In genomic region chr10:73627300-73627699, GRCh38 we compare ENCODE assay signal across 18 cellular contexts. TPM values are rescaled to one million over a fixed set of nuclear protein-coding genes. Genes with fewer than 3 reads are reported as not detected.
DNase-seq lines count a peak whose midpoint lies in the region; ATAC-seq, FAIRE-seq and TF ChIP-seq lines count a peak whose summit lies in the region.
"Had no signal": no experiment of that assay in that cellular context is flagged by ENCODE, and none has a peak within 500 bp of the region (broad histone marks: within the 10 kb centered on the region; RNA-seq: fewer than 3 reads in every experiment).

No MANE protein-coding gene starts in this region.

- H3K27ac ChIP-seq in SK-N-SH (ENCODE audit: low read depth in 2 of 2, low read length in 1 of 2) = no peak overlapping the region
- H3K27ac ChIP-seq: coronary artery had no signal

- 0 out of 2 replicates have a peak overlapping the region, but pooled peaks have one; percentile 79 for H3K4me2 ChIP-seq in SK-N-SH

- TF ChIP-seq EP300 in SK-N-SH (IDR thresholded peaks at IDR 0.05; ENCODE audit: borderline replicate concordance in 1 of 2, low read depth in 1 of 2, low read length in 1 of 2) = no peak

- no peak for TF ChIP-seq RAD21 in SK-N-SH (IDR thresholded peaks at IDR 0.05; ENCODE audit: low read length)

- H3K27me3 Mint-ChIP-seq in activated CD8-positive, alpha-beta T cell treated with anti-CD3 and anti-CD28 coated beads for 36 hours = no peaks in the 10 kb centered on the region
- H3K27me3 Mint-ChIP-seq in nephron (ENCODE audit: low read depth) = no peaks in the 10 kb centered on the region

- H3K27me3 ChIP-seq in SK-N-SH (ENCODE audit: insufficient read depth) = no peaks in the 10 kb centered on the region

- H3F3A ChIP-seq in SK-N-SH (replicated peaks; ENCODE audit: insufficient read depth) = peaks cover 11% of the 10 kb centered on the region

- intact Hi-C loops in activated CD8-positive, alpha-beta T cell treated with anti-CD3 and anti-CD28 coated beads for 36 hours (cut with micrococcal nuclease) = no loop called here

- peaks cover 5% of the 10 kb centered on the region for H3K36me3 Mint-ChIP-seq in activated CD8-positive, alpha-beta T cell treated with anti-CD3 and anti-CD28 coated beads for 36 hours (ENCODE audit: low read depth)
- no peaks in the 10 kb centered on the region for H3K36me3 Mint-ChIP-seq in nephron (ENCODE audit: low read depth)

- WGBS in SK-N-SH (ENCODE audit: low lambda C conversion rate) = 92% methylated on average over 6 of the region's 6 CpGs

- no peak for DNase-seq in SK-N-SH
- peak; percentile 1 for DNase-seq in GM20000 (ENCODE audit: low spot score)
- DNase-seq in activated CD8-positive, alpha-beta T cell treated with anti-CD3 and anti-CD28 coated beads for 36 hours = no peak
- no peak for DNase-seq in H54 (ENCODE audit: insufficient read length, low spot score)
- DNase-seq in SK-N-DZ (ENCODE audit: low spot score) = no peak
- DNase-seq: activated CD8-positive, alpha-beta memory T cell treated with anti-CD3 and anti-CD28 coated beads for 24 hours; erythroblast; head of caudate nucleus; kidney glomerular epithelial cell; NCI-H1092 treated with DMSO at 0.1 percent for 48 hours; NCI-H345; OCI-M1 had no signal

- peaks cover 16% of the 10 kb centered on the region for H3K4me1 Mint-ChIP-seq in activated CD8-positive, alpha-beta T cell treated with anti-CD3 and anti-CD28 coated beads for 36 hours (ENCODE audit: low read depth)
- H3K4me1 Mint-ChIP-seq in nephron = peaks cover 23% of the 10 kb centered on the region

- TF ChIP-seq POLR2A in H54 (IDR thresholded peaks at IDR 0.05; ENCODE audit: low read depth, low read length) = no peak

- peaks cover 0 to 4% of the 10 kb centered on the region in 2 experiments; a peak in 3 of 4 replicates for H3K4me1 ChIP-seq in SK-N-SH (ENCODE audit: control insufficient read depth in 1 of 2, insufficient read depth in 2 of 2, low read depth in 1 of 2, low read length in 1 of 2)

- no peaks in the 10 kb centered on the region for H3K9me3 Mint-ChIP-seq in activated CD8-positive, alpha-beta T cell treated with anti-CD3 and anti-CD28 coated beads for 36 hours
- no peaks in the 10 kb centered on the region for H3K9me3 Mint-ChIP-seq in nephron

- H3K79me2 ChIP-seq in SK-N-SH (ENCODE audit: insufficient read depth) = peaks cover 32% of the 10 kb centered on the region

- H3K4me3 ChIP-seq in SK-N-SH (ENCODE audit: low read depth in 2 of 2, low read length in 1 of 2) = no peak overlapping the region

- H3K9ac ChIP-seq in SK-N-SH = no peak overlapping the region

- POLR2A ChIA-PET in SK-N-SH (lab: Yijun Ruan, JAX) = interaction anchor here (0.7 to 0.9 kb wide), 3 partner anchors 16 to 1599 kb away, joined by 3 read pairs; no protein-coding TSS in a partner anchor
- POLR2A ChIA-PET in activated CD8-positive, alpha-beta T cell treated with anti-CD3 and anti-CD28 coated beads for 36 hours (lab: Charles Lee) = interaction anchor here (0.6 to 1.3 kb wide), 3 partner anchors 130 to 375 kb away, joined by 3 to 5 read pairs (median 3); partner anchors contain the start of gene MRPS16

- TF ChIP-seq CTCF in SK-N-SH (IDR thresholded peaks at IDR 0.05) = no peak
- no peak for TF ChIP-seq CTCF in GM20000 (IDR thresholded peaks at IDR 0.05; ENCODE audit: extremely low read depth, missing control alignments)
- no peak for TF ChIP-seq CTCF in activated CD8-positive, alpha-beta T cell treated with anti-CD3 and anti-CD28 coated beads for 36 hours (IDR thresholded peaks at IDR 0.05)
- no peak for TF ChIP-seq CTCF in nephron (IDR thresholded peaks at IDR 0.05; ENCODE audit: unreplicated experiment in 3 of 3)

- H4K20me1 ChIP-seq in SK-N-SH (ENCODE audit: insufficient read depth) = no peaks in the 10 kb centered on the region

- CTCF ChIA-PET in SK-N-SH (lab: Yijun Ruan, JAX) = interaction anchor here (2.7 to 3.9 kb wide), 2 partner anchors 17 to 98 kb away, joined by 19 to 20 read pairs; no protein-coding TSS in a partner anchor
- CTCF ChIA-PET in activated CD8-positive, alpha-beta T cell treated with anti-CD3 and anti-CD28 coated beads for 36 hours (lab: Charles Lee) = interaction anchor here (0.9 to 3.2 kb wide), 4 partner anchors 17 to 97 kb away, joined by 3 to 17 read pairs (median 6); no protein-coding TSS in a partner anchor

- H3K4me3 Mint-ChIP-seq in activated CD8-positive, alpha-beta T cell treated with anti-CD3 and anti-CD28 coated beads for 36 hours = peak overlapping the region; percentile 93
- H3K4me3 Mint-ChIP-seq in nephron = peak overlapping the region; percentile 82 to 97 (median 95)

- no peak for FAIRE-seq in H54 (lab: Jason Lieb, UNC)

- no peaks in the 10 kb centered on the region for H3K36me3 ChIP-seq in SK-N-SH (replicated peaks in 1 of 2; ENCODE audit: control insufficient read depth in 1 of 2, insufficient read depth in 2 of 2, low read length in 1 of 2)

- H3K9me2 ChIP-seq in SK-N-SH = no peaks in the 10 kb centered on the region

- H2AFZ ChIP-seq in SK-N-SH (ENCODE audit: low read depth) = no peak overlapping the region

- H3K9me3 ChIP-seq in SK-N-SH = no peaks in the 10 kb centered on the region

- no peak for ATAC-seq in SK-N-SH treated with all-trans-retinoic acid at 6 μM for 48 hours
- ATAC-seq in activated CD8-positive, alpha-beta T cell treated with anti-CD3 and anti-CD28 coated beads for 36 hours = no peak
- ATAC-seq in GM21423 (IDR thresholded peaks at IDR 0.05; ENCODE audit: unreplicated experiment) = no peak

- peak overlapping the region; percentile 30 for H3K27ac Mint-ChIP-seq in activated CD8-positive, alpha-beta T cell treated with anti-CD3 and anti-CD28 coated beads for 36 hours
- peak overlapping the region; percentile 43 to 86 (median 78) for H3K27ac Mint-ChIP-seq in nephron

TF ChIP-seq in SK-N-SH, 30 proteins besides CTCF, POLR2A, EP300 and RAD21:
- no peak for TF ChIP-seq SMC3 (IDR thresholded peaks at IDR 0.05; ENCODE audit: low read depth, low read length)
TF ChIP-seq in SK-N-SH: peak in this region for 0.

TF ChIP-seq in SK-N-SH treated with all-trans-retinoic acid at 6 μM for 48 hours, 23 proteins besides CTCF, POLR2A, EP300 and RAD21 (continues in another document):
- no peak for TF ChIP-seq PPARA (CRISPR knock-in tag; IDR thresholded peaks at IDR 0.05; ENCODE audit: borderline replicate concordance)
- no peak for TF ChIP-seq ZNF8 (CRISPR knock-in tag; IDR thresholded peaks at IDR 0.05)
- TF ChIP-seq SNAI2 (CRISPR knock-in tag; IDR thresholded peaks at IDR 0.05) = no peak
- TF ChIP-seq ARNTL (CRISPR knock-in tag; IDR thresholded peaks at IDR 0.05; ENCODE audit: borderline replicate concordance, low read depth) = no peak
- TF ChIP-seq, protein P1, sequence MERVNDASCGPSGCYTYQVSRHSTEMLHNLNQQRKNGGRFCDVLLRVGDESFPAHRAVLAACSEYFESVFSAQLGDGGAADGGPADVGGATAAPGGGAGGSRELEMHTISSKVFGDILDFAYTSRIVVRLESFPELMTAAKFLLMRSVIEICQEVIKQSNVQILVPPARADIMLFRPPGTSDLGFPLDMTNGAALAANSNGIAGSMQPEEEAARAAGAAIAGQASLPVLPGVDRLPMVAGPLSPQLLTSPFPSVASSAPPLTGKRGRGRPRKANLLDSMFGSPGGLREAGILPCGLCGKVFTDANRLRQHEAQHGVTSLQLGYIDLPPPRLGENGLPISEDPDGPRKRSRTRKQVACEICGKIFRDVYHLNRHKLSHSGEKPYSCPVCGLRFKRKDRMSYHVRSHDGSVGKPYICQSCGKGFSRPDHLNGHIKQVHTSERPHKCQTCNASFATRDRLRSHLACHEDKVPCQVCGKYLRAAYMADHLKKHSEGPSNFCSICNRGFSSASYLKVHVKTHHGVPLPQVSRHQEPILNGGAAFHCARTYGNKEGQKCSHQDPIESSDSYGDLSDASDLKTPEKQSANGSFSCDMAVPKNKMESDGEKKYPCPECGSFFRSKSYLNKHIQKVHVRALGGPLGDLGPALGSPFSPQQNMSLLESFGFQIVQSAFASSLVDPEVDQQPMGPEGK (CRISPR knock-in tag; IDR thresholded peaks at IDR 0.05; ENCODE audit: borderline replicate concordance) = no peak
- no peak for TF ChIP-seq ZNF70 (CRISPR knock-in tag; IDR thresholded peaks at IDR 0.05)
- TF ChIP-seq CSRNP3 (CRISPR knock-in tag; IDR thresholded peaks at IDR 0.05) = no peak
- no peak for TF ChIP-seq ZFP30 (CRISPR knock-in tag; IDR thresholded peaks at IDR 0.05)
- no peak for TF ChIP-seq BACH2 (CRISPR knock-in tag; IDR thresholded peaks at IDR 0.05; ENCODE audit: borderline replicate concordance)
- no peak for TF ChIP-seq RARB (CRISPR knock-in tag; IDR thresholded peaks at IDR 0.05)

RNA-seq across cellular contexts. Expression of gene MYOZ1, which starts 14.0 kb away (rescaled TPM):
- 0.24 and 0.26 TPM in 2 replicates for polyA plus RNA-seq in SK-N-SH (2012; rRNA removed)
- polyA plus RNA-seq in SK-N-SH (2012; cell fraction: cytosol; rRNA removed) = 0.21 TPM in 2 replicates
- polyA plus RNA-seq in SK-N-SH (2012; cell fraction: nucleus; rRNA removed) = 0.07 and 0.08 TPM in 2 replicates
- total RNA-seq in activated CD8-positive, alpha-beta T cell treated with anti-CD3 and anti-CD28 coated beads for 36 hours = not detected
- 0.73 and 1.9 TPM in 2 replicates for polyA plus RNA-seq in SK-N-DZ (2014; cell fraction: cytosol; rRNA removed)
- polyA plus RNA-seq in SK-N-DZ (2014; cell fraction: nucleus; rRNA removed) = 0.15 and 0.83 TPM in 2 replicates
- total RNA-seq: A172, HT1080 had no signal

RNA-seq across cellular contexts. Expression of gene SYNPO2L, which starts 28.5 kb away (rescaled TPM):
- 0.05 TPM in 1 of 2 replicates, not detected in the other for polyA plus RNA-seq in SK-N-SH (2012; rRNA removed)
- polyA plus RNA-seq in SK-N-SH (2012; cell fraction: cytosol; rRNA removed) = under 0.01 TPM in 1 of 2 replicates, not detected in the other
- 0.06 and 0.31 TPM in 2 replicates for polyA plus RNA-seq in SK-N-SH (2012; cell fraction: nucleus; rRNA removed)
- total RNA-seq in activated CD8-positive, alpha-beta T cell treated with anti-CD3 and anti-CD28 coated beads for 36 hours = not detected
- not detected in 2 replicates for polyA plus RNA-seq in SK-N-DZ (2014; cell fraction: cytosol; rRNA removed)
- 0.03 and 0.12 TPM in 2 replicates for polyA plus RNA-seq in SK-N-DZ (2014; cell fraction: nucleus; rRNA removed)
- total RNA-seq: A172 had no signal

RNA-seq across cellular contexts. Expression of gene USP54, which starts 36.2 kb away (rescaled TPM):
- 6.5 and 11.0 TPM in 2 replicates for polyA plus RNA-seq in SK-N-SH (2012; rRNA removed)
- 7.4 and 9.1 TPM in 2 replicates for polyA plus RNA-seq in SK-N-SH (2012; cell fraction: cytosol; rRNA removed)
- 17.7 and 21.4 TPM in 2 replicates for polyA plus RNA-seq in SK-N-SH (2012; cell fraction: nucleus; rRNA removed)
- total RNA-seq in activated CD8-positive, alpha-beta T cell treated with anti-CD3 and anti-CD28 coated beads for 36 hours = 1 to 10 TPM; 3.1 to 4.6 TPM
- 13.0 and 22.3 TPM in 2 replicates for polyA plus RNA-seq in SK-N-DZ (2014; cell fraction: cytosol; rRNA removed)
- 17.2 and 21.1 TPM in 2 replicates for polyA plus RNA-seq in SK-N-DZ (2014; cell fraction: nucleus; rRNA removed)
